Comparison of ENCODE assay signal across 26 cellular contexts in the genomic region with DNA sequence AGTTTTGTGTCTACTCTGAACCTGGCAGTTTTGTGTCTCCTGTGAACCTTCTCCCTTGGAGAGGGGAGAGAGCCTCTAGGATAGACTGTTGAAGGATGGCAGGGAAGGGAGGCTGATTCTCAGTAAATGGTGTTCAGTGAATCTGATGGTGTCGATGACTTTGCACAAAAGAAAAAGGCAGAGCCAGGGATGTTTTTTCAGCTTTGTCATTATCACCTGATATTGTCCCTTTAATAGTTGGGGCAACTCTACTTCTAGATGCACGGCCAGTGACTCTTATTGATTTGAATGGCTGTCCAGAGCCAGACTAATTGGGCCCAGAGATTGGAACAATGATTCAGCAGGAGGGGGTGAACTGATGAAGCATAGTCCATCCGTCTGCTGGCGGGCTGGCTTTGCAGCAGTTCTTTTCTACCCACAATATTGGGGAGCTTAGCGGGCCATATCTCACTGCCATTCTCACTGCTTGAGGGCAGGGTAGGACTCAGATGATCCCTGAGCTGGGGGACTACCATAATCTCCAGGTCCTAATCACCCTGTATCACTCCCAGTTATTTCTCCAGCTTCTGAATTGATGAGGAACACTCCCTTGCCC.
"Had no signal": no experiment of that assay in that cellular context is flagged by ENCODE, and none has a peak within 500 bp of the region (broad histone marks: within the 10 kb centered on the region; RNA-seq: fewer than 3 reads in every experiment).

No MANE protein-coding gene starts in this region.

- FAIRE-seq: small intestine had no signal

- H3K4me2 ChIP-seq: neural progenitor cell had no signal

- H3K36me3 ChIP-seq: neural progenitor cell, ovary, prostate gland, right lobe of liver, thyroid gland, vagina had no signal

- H3K27me3 ChIP-seq: neural progenitor cell, ovary, right lobe of liver, sigmoid colon, stomach, thyroid gland, tibial nerve, upper lobe of left lung, vagina had no signal

- H3K4me3 Mint-ChIP-seq: naive thymus-derived CD4-positive, alpha-beta T cell; natural killer cell; neural progenitor cell; stimulated activated effector memory CD8-positive, alpha-beta T cell treated with anti-CD3 and anti-CD28 coated beads, Interleukin-12 subunit alpha, Interleukin-12 subunit beta, amount 100 ng/mL, for 72 hours; stimulated activated naive B cell treated with anti-CD40 and anti-IgM and Interleukin-4, amounts not matched to agents 10 μg/mL and 1 μg/mL and 100 μg/mL, for 72 hours; stimulated activated naive CD8-positive, alpha-beta T cell treated with anti-CD3 and anti-CD28 coated beads, Interleukin-15, Interleukin-2, amounts not matched to agents 100 ng/mL and 50 ng/mL, for 24 hours had no signal

- H3K4me1 ChIP-seq: neural progenitor cell, parathyroid adenoma, prostate gland, right lobe of liver, sigmoid colon, stomach, thyroid gland, tibial nerve, upper lobe of left lung, vagina had no signal

- ATAC-seq: naive thymus-derived CD4-positive, alpha-beta T cell; right lobe of liver; stimulated activated effector memory CD8-positive, alpha-beta T cell treated with anti-CD3 and anti-CD28 coated beads, Interleukin-12 subunit alpha, Interleukin-12 subunit beta, amount 100 ng/mL, for 72 hours; stimulated activated naive B cell treated with anti-CD40 and anti-IgM and Interleukin-4, amounts not matched to agents 10 μg/mL and 1 μg/mL and 100 μg/mL, for 72 hours had no signal

- DNase-seq: naive thymus-derived CD4-positive, alpha-beta T cell; natural killer cell; occipital lobe; ovary; right cardiac atrium; right lobe of liver; sigmoid colon; small intestine; stimulated activated CD4-positive, alpha-beta T cell treated with anti-CD3 and anti-CD28 coated beads, Interleukin-15, amount 100 ng/mL, for 24 hours; stimulated activated CD4-positive, alpha-beta T cell treated with anti-CD3 and anti-CD28 coated beads, Interleukin-2, amount 100 ng/mL, for 24 hours; stimulated activated CD4-positive, alpha-beta T cell treated with anti-CD3 and anti-CD28 coated beads, Interleukin-2, amount 100 ng/mL, for 48 hours; stimulated activated CD4-positive, alpha-beta T cell treated with anti-CD3 and anti-CD28 coated beads, Interleukin-4, amount 100 ng/mL, for 24 hours; stimulated activated naive B cell treated with anti-CD40 and anti-IgM and Interleukin-4, amounts not matched to agents 10 μg/mL and 1 μg/mL and 100 μg/mL, for 72 hours; stimulated activated naive CD4-positive, alpha-beta T cell treated with Interleukin-2 at 50 U/mL for 16 hours; thyroid gland; trophoblast cell; upper lobe of left lung had no signal

- H3K27me3 Mint-ChIP-seq: naive thymus-derived CD4-positive, alpha-beta T cell; stimulated activated naive B cell treated with anti-CD40 and anti-IgM and Interleukin-4, amounts not matched to agents 10 μg/mL and 1 μg/mL and 100 μg/mL, for 72 hours; stimulated activated naive CD8-positive, alpha-beta T cell treated with anti-CD3 and anti-CD28 coated beads, Interleukin-15, Interleukin-2, amounts not matched to agents 100 ng/mL and 50 ng/mL, for 24 hours had no signal

- H3K79me2 ChIP-seq: parathyroid adenoma had no signal

- H3K4me3 ChIP-seq: neural progenitor cell, ovary, prostate gland, right lobe of liver, sigmoid colon, stomach, thoracic aorta, thyroid gland, tibial nerve, upper lobe of left lung, vagina had no signal

- H2AFZ ChIP-seq: neural progenitor cell, parathyroid adenoma had no signal

- H3K27ac Mint-ChIP-seq: naive thymus-derived CD4-positive, alpha-beta T cell; natural killer cell; neural progenitor cell; stimulated activated effector memory CD8-positive, alpha-beta T cell treated with anti-CD3 and anti-CD28 coated beads, Interleukin-12 subunit alpha, Interleukin-12 subunit beta, amount 100 ng/mL, for 72 hours; stimulated activated naive B cell treated with anti-CD40 and anti-IgM and Interleukin-4, amounts not matched to agents 10 μg/mL and 1 μg/mL and 100 μg/mL, for 72 hours; stimulated activated naive CD8-positive, alpha-beta T cell treated with anti-CD3 and anti-CD28 coated beads, Interleukin-15, Interleukin-2, amounts not matched to agents 100 ng/mL and 50 ng/mL, for 24 hours had no signal

- H3K4me1 Mint-ChIP-seq: naive thymus-derived CD4-positive, alpha-beta T cell; natural killer cell; neural progenitor cell; stimulated activated effector memory CD8-positive, alpha-beta T cell treated with anti-CD3 and anti-CD28 coated beads, Interleukin-12 subunit alpha, Interleukin-12 subunit beta, amount 100 ng/mL, for 72 hours; stimulated activated naive B cell treated with anti-CD40 and anti-IgM and Interleukin-4, amounts not matched to agents 10 μg/mL and 1 μg/mL and 100 μg/mL, for 72 hours had no signal

- H3K9me3 Mint-ChIP-seq: neural progenitor cell had no signal

- H3K9me3 ChIP-seq: ovary, prostate gland, right lobe of liver, thoracic aorta, thyroid gland, vagina had no signal

- H3K9ac ChIP-seq: neural progenitor cell, parathyroid adenoma had no signal

- H3K27ac ChIP-seq: neural progenitor cell, ovary, parathyroid adenoma, prostate gland, right lobe of liver, sigmoid colon, stomach, thoracic aorta, thyroid gland, tibial nerve, upper lobe of left lung, vagina had no signal
